ENCODE assay signal across 13 cellular contexts in the genomic region with DNA sequence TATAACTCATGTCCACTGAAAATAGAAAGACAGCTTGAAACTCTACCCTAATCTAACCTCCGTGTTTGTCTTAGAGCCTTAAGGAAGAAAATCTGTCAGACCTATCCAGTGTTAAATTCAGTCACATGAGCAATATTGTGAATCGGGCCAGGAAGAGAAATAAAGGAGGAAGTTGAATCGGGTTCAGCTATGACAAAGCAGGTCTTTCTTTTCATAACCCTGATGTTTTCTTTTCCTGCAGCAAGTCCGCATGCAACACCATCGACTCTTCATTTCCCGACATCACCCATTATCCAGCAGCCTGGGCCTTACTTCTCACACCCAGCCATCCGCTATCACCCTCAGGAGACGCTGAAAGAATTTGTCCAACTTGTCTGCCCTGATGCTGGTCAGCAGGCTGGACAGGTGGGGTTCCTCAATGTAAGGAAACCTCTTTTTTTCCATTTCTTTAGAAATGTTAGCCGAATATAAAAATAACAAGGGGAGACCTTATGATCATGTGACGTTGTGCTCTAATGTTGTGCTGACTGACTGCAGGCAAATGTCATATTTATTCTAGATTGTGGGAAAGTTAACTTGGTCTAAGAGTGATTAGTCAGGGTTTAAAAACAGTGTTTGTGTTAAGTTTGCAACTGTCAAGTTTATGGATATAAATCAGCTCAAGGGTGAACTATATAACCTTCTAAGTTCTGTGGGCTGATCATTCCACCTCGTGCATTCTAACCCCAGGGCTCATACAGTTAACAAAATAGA.
DNase-seq lines count a peak whose midpoint lies in the region; ATAC-seq and TF ChIP-seq lines count a peak whose summit lies in the region.
"Had no signal": no experiment of that assay in that cellular context is flagged by ENCODE, and none has a peak within 500 bp of the region (broad histone marks: within the 10 kb centered on the region; RNA-seq: fewer than 3 reads in every experiment).

No MANE protein-coding gene starts in this region.

- ATAC-seq in Right ventricle myocardium inferior, result peak; percentile 53
- ATAC-seq in esophagus mucosa, result peak; percentile 41
- peak; percentile 94 for ATAC-seq in mucosa of descending colon
- peak; percentile 47 for ATAC-seq in aorta (ENCODE audit: low FRiP score)
- ATAC-seq: SK-N-SH treated with all-trans-retinoic acid at 6 μM for 48 hours had no signal

- H3K9me3 ChIP-seq in mucosa of descending colon, result no peaks in the 10 kb centered on the region
- H3K9me3 ChIP-seq in aorta (ENCODE audit: control insufficient read depth, low read length), result no peaks in the 10 kb centered on the region
- H3K9me3 ChIP-seq in SJCRH30 (replicated peaks), result no peaks in the 10 kb centered on the region
- H3K9me3 ChIP-seq: upper lobe of left lung had no signal

- H3K4me3 ChIP-seq in mucosa of descending colon (no peak overlapping the region), aorta (ENCODE audit: low read length in 2 of 2) (no peak overlapping the region), SJCRH30 (no peak overlapping the region)
- H3K4me3 ChIP-seq: upper lobe of left lung had no signal

- H3K36me3 ChIP-seq in mucosa of descending colon (ENCODE audit: low read depth) (no peaks in the 10 kb centered on the region), aorta (ENCODE audit: control insufficient read depth in 1 of 2, insufficient read depth in 2 of 2, low read length in 1 of 2) (peaks cover 9 to 13% of the 10 kb centered on the region in 2 donors), SJCRH30 (peaks cover 15% of the 10 kb centered on the region)

- WGBS in aorta, 2 donors, result 3 to 8% methylated on average over 11 of the region's 11 CpGs

- H3K27ac ChIP-seq in aorta (ENCODE audit: low read depth in 1 of 2, low read length in 2 of 2) (peak overlapping the region; percentile 9 to 83), SJCRH30 (no peak overlapping the region)

- intact Hi-C loops in Right ventricle myocardium inferior (cut with DNase I) (no loop called here), cardiac septum (cut with DNase I) (no loop called here), mucosa of descending colon (cut with DNase I, micrococcal nuclease) (no loop called here), aorta (cut with DNase I) (loop anchor here in 1 of 2 donors (5.0 kb wide), 1 partner anchor 48 kb away; no protein-coding TSS in a partner anchor)

- no peak for TF ChIP-seq CTCF in mucosa of descending colon (IDR thresholded peaks at IDR 0.05)

- DNase-seq in Right ventricle myocardium inferior (ENCODE audit: missing footprints), result no peak
- DNase-seq in cardiac septum (ENCODE audit: low spot score), result no peak
- peak in 1 of 3 donors; percentile 31 for DNase-seq in mucosa of descending colon
- DNase-seq in aorta, result no peak
- no peak for DNase-seq in HCEC 1CT
- DNase-seq in DMS 273 (lab: John Stamatoyannopoulos, UW; ENCODE audit: unreplicated experiment), result no peak
- no peak for DNase-seq in SJCRH30
- DNase-seq: activated CD4-positive, alpha-beta T cell treated with anti-CD3 and anti-CD28 coated beads for 48 hours; activated effector memory CD4-positive, alpha-beta T cell treated with anti-CD3 and anti-CD28 coated beads, Interleukin-2, amount 50 U/mL, for 16 hours; NCI-H774; upper lobe of left lung had no signal

- H3K4me1 ChIP-seq in mucosa of descending colon (ENCODE audit: low read depth) (no peaks in the 10 kb centered on the region), aorta (ENCODE audit: control insufficient read depth in 1 of 2, insufficient read depth in 2 of 2, low read length in 2 of 2) (peaks cover 7% of the 10 kb centered on the region in 2 donors), SJCRH30 (no peaks in the 10 kb centered on the region; the same call in 1 of the 2 replicates)

- H3K27me3 ChIP-seq in aorta (ENCODE audit: control insufficient read depth in 1 of 2, insufficient read depth in 2 of 2, low read length in 1 of 2), result no peaks in the 10 kb centered on the region
- H3K27me3 ChIP-seq in SJCRH30, result no peaks in the 10 kb centered on the region
- H3K27me3 ChIP-seq: upper lobe of left lung had no signal

Comparison
In these comparisons a context has a peak if more than half of its experiments do, and no peak if none do; other contexts are left out.
1. ATAC-seq: peak in every context shown above with its lines; median percentile 94 in mucosa of descending colon; 53 in Right ventricle myocardium inferior; 47 in aorta; 41 in esophagus mucosa.